Comparison of ENCODE assay signal across 8 cellular contexts in genomic region chr9:6415266-6415665, GRCh38. TPM values are rescaled to one million over a fixed set of nuclear protein-coding genes. Genes with fewer than 3 reads are reported as not detected.
DNase-seq lines count a peak whose midpoint lies in the region; ATAC-seq and TF ChIP-seq lines count a peak whose summit lies in the region.

No MANE protein-coding gene starts in this region.

- H3K79me2 ChIP-seq in mesendoderm (ENCODE audit: control insufficient read depth, insufficient read depth, low read length) = peaks cover 59% of the 10 kb centered on the region

- no peak overlapping the region for H3K18ac ChIP-seq in mesendoderm (ENCODE audit: low read length)

- no peak overlapping the region for H4K8ac ChIP-seq in mesendoderm (ENCODE audit: low read depth, low read length)

- intact Hi-C loops in activated T-helper 2 cell treated with anti-CD3 and anti-CD28 coated beads, Interferon-gamma antibody, Interleukin-2, Interleukin-4, amounts not matched to agents 10 μg/mL and 5 μg/mL and 100 μg/mL, durations not matched to agents 14 hours and 24 hours and 36 hours (cut with micrococcal nuclease) = loop anchor here (5.0 to 10.0 kb wide), 5 partner anchors 47 to 960 kb away; partner anchors contain the start of genes CD274 and RIC1
- intact Hi-C loops in mucosa of descending colon (cut with DNase I, micrococcal nuclease) = no loop called here

- H2AK5ac ChIP-seq in mesendoderm (ENCODE audit: low read length) = no peak overlapping the region

- CTCF ChIA-PET in CD8-positive, alpha-beta memory T cell (lab: Charles Lee) = interaction anchor here (1.2 to 1.6 kb wide), 2 partner anchors 11 to 154 kb away, joined by 4 to 5 read pairs; no protein-coding TSS in a partner anchor

- peaks cover 53 to 59% (median 57%) of the 10 kb centered on the region in 3 donors for H3K4me1 Mint-ChIP-seq in CD8-positive, alpha-beta memory T cell
- peaks cover 50% of the 10 kb centered on the region for H3K4me1 Mint-ChIP-seq in activated T-helper 2 cell treated with anti-CD3 and anti-CD28 coated beads, Interferon-gamma antibody, Interleukin-2, Interleukin-4, amounts not matched to agents 10 μg/mL and 5 μg/mL and 100 μg/mL, durations not matched to agents 14 hours and 24 hours and 36 hours (ENCODE audit: low read depth)

- peak overlapping the region; percentile 80 to 92 (median 90) for H3K4me3 Mint-ChIP-seq in CD8-positive, alpha-beta memory T cell
- peak overlapping the region; percentile 96 for H3K4me3 Mint-ChIP-seq in activated T-helper 2 cell treated with anti-CD3 and anti-CD28 coated beads, Interferon-gamma antibody, Interleukin-2, Interleukin-4, amounts not matched to agents 10 μg/mL and 5 μg/mL and 100 μg/mL, durations not matched to agents 14 hours and 24 hours and 36 hours (ENCODE audit: low read depth)

- no peak overlapping the region for H2BK5ac ChIP-seq in mesendoderm (ENCODE audit: low read length)

- no CpG with 5 or more reads among the region's 5 CpGs for WGBS in mesendoderm (ENCODE audit: extremely low coverage, insufficient coverage, low lambda C conversion rate)

- no peak overlapping the region for H3K4ac ChIP-seq in mesendoderm (ENCODE audit: low read depth, low read length)

- H3K36me3 ChIP-seq in CD8-positive, alpha-beta memory T cell (ENCODE audit: insufficient read depth, low read length) = no peaks in the 10 kb centered on the region
- H3K36me3 ChIP-seq in mesendoderm (ENCODE audit: control insufficient read depth, insufficient read depth, low read length) (no peaks in the 10 kb centered on the region), mucosa of descending colon (ENCODE audit: low read depth) (no peaks in the 10 kb centered on the region)

- no peaks in the 10 kb centered on the region for H3K27me3 ChIP-seq in CD8-positive, alpha-beta memory T cell (ENCODE audit: insufficient read depth, low read length, poor library complexity, severe bottlenecking)
- H3K27me3 ChIP-seq in mesendoderm (ENCODE audit: insufficient read depth, low read length, poor library complexity) (no peaks in the 10 kb centered on the region), foreskin keratinocyte (no peaks in the 10 kb centered on the region)

- H4K5ac ChIP-seq in mesendoderm (ENCODE audit: low read length) = no peak overlapping the region

- no peaks in the 10 kb centered on the region for H3K27me3 Mint-ChIP-seq in CD8-positive, alpha-beta memory T cell
- H3K27me3 Mint-ChIP-seq in activated T-helper 2 cell treated with anti-CD3 and anti-CD28 coated beads, Interferon-gamma antibody, Interleukin-2, Interleukin-4, amounts not matched to agents 10 μg/mL and 5 μg/mL and 100 μg/mL, durations not matched to agents 14 hours and 24 hours and 36 hours (ENCODE audit: low read depth) = no peaks in the 10 kb centered on the region

- H3K79me1 ChIP-seq in mesendoderm (ENCODE audit: low read length) = peaks cover 6% of the 10 kb centered on the region

- H3K36me3 Mint-ChIP-seq in CD8-positive, alpha-beta memory T cell = peaks cover 0 to 26% (median 2%) of the 10 kb centered on the region in 3 donors
- H3K36me3 Mint-ChIP-seq in activated T-helper 2 cell treated with anti-CD3 and anti-CD28 coated beads, Interferon-gamma antibody, Interleukin-2, Interleukin-4, amounts not matched to agents 10 μg/mL and 5 μg/mL and 100 μg/mL, durations not matched to agents 14 hours and 24 hours and 36 hours (ENCODE audit: low read depth) = peaks cover 42% of the 10 kb centered on the region

- peak overlapping the region in 7 of 8 donors; percentile 43 to 85 (median 73) for H3K27ac Mint-ChIP-seq in CD8-positive, alpha-beta memory T cell
- H3K27ac Mint-ChIP-seq in activated T-helper 2 cell treated with anti-CD3 and anti-CD28 coated beads, Interferon-gamma antibody, Interleukin-2, Interleukin-4, amounts not matched to agents 10 μg/mL and 5 μg/mL and 100 μg/mL, durations not matched to agents 14 hours and 24 hours and 36 hours = peak overlapping the region; percentile 35

- no peak overlapping the region for H3K56ac ChIP-seq in mesendoderm (ENCODE audit: low read length)

- H3K9me3 ChIP-seq in CD8-positive, alpha-beta memory T cell (ENCODE audit: low read length) = no peaks in the 10 kb centered on the region
- no peaks in the 10 kb centered on the region for H3K9me3 ChIP-seq in mucosa of descending colon

- H3K9ac ChIP-seq in mesendoderm (ENCODE audit: low read length) = peak overlapping the region; percentile 49

- H2BK15ac ChIP-seq in mesendoderm (replicated peaks; ENCODE audit: low read depth) = no peak overlapping the region

- no peak overlapping the region for H3K4me3 ChIP-seq in CD8-positive, alpha-beta memory T cell (ENCODE audit: low read length)
- H3K4me3 ChIP-seq in mesendoderm (ENCODE audit: low read length) (no peak overlapping the region), mucosa of descending colon (no peak overlapping the region)

- POLR2A ChIA-PET in CD8-positive, alpha-beta memory T cell (lab: Charles Lee) = interaction anchor here (0.7 to 5.3 kb wide), 3 partner anchors 13 to 345 kb away, joined by 3 to 45 read pairs (median 34); partner anchors contain the start of gene KDM4C

- no peak overlapping the region for H3K4me2 ChIP-seq in mesendoderm (ENCODE audit: low read length)

- no peak overlapping the region for H3K27ac ChIP-seq in CD8-positive, alpha-beta memory T cell (ENCODE audit: low read depth, low read length)
- no peak overlapping the region for H3K27ac ChIP-seq in mesendoderm (ENCODE audit: low read depth, low read length)
- H3K27ac ChIP-seq in foreskin keratinocyte = no peak overlapping the region

- no peak overlapping the region for H3K23ac ChIP-seq in mesendoderm (ENCODE audit: low read length)

- ATAC-seq in mucosa of descending colon (no peak), HG02981 (IDR thresholded peaks at IDR 0.05; ENCODE audit: unreplicated experiment) (no peak), foreskin keratinocyte (no peak)

- no peak overlapping the region for H2BK120ac ChIP-seq in mesendoderm (ENCODE audit: low read depth, low read length)

- DNase-seq in CD8-positive, alpha-beta memory T cell = no peak
- DNase-seq in HT1080 (ENCODE audit: low read depth) (peak; percentile 27), mesendoderm (peak; percentile 19), mucosa of descending colon (no peak), NCI-H82 (lab: John Stamatoyannopoulos, UW) (no peak), foreskin keratinocyte (no peak)
- no peak for DNase-seq in activated T-helper 2 cell treated with anti-CD3 and anti-CD28 coated beads, Interferon-gamma antibody, Interleukin-2, Interleukin-4, amounts not matched to agents 10 μg/mL and 5 μg/mL and 100 μg/mL, durations not matched to agents 14 hours and 24 hours and 36 hours (ENCODE audit: low spot score)

- H3K4me1 ChIP-seq in CD8-positive, alpha-beta memory T cell (ENCODE audit: insufficient read depth, low read length) = peaks cover 40% of the 10 kb centered on the region
- peaks cover 2% of the 10 kb centered on the region for H3K4me1 ChIP-seq in mesendoderm (ENCODE audit: control insufficient read depth, low read depth, low read length)
- peaks cover 10% of the 10 kb centered on the region for H3K4me1 ChIP-seq in mucosa of descending colon (ENCODE audit: low read depth)
- H3K4me1 ChIP-seq in foreskin keratinocyte = peaks cover 15% of the 10 kb centered on the region

- no peaks in the 10 kb centered on the region for H3K9me3 Mint-ChIP-seq in CD8-positive, alpha-beta memory T cell
- no peaks in the 10 kb centered on the region for H3K9me3 Mint-ChIP-seq in activated T-helper 2 cell treated with anti-CD3 and anti-CD28 coated beads, Interferon-gamma antibody, Interleukin-2, Interleukin-4, amounts not matched to agents 10 μg/mL and 5 μg/mL and 100 μg/mL, durations not matched to agents 14 hours and 24 hours and 36 hours

- TF ChIP-seq CTCF in mucosa of descending colon (IDR thresholded peaks at IDR 0.05) (no peak), foreskin keratinocyte (conservative IDR thresholded peaks at IDR 0.05) (no peak)

RNA-seq across cellular contexts. Expression of gene UHRF2, which starts 2.3 kb away (rescaled TPM):
- total RNA-seq in CD8-positive, alpha-beta memory T cell = 10 to 100 TPM; 50.8 to 55.2 TPM
- 12.9 TPM for polyA plus RNA-seq in CD8-positive, alpha-beta memory T cell
- 47.8 and 58.5 TPM in 2 replicates for total RNA-seq in HT1080 (2014; rRNA removed; shearing (Covaris generic))
- 48.6 and 57.5 TPM in 2 replicates for polyA plus RNA-seq in HT1080 (2015; cell fraction: cytosol; rRNA removed)
- polyA plus RNA-seq in HT1080 (2015; cell fraction: nucleus; rRNA removed) = 222 and 223 TPM in 2 replicates
- total RNA-seq in activated T-helper 2 cell treated with anti-CD3 and anti-CD28 coated beads, Interferon-gamma antibody, Interleukin-2, Interleukin-4, amounts not matched to agents 10 μg/mL and 5 μg/mL and 100 μg/mL, durations not matched to agents 14 hours and 24 hours and 36 hours = 79.7 and 82.9 TPM in 2 replicates
- 22.4 TPM for polyA plus RNA-seq in mesendoderm (2013, experiment 1 of 2)
- 23.4 TPM for polyA plus RNA-seq in mesendoderm (2013, experiment 2 of 2)
- total RNA-seq in mucosa of descending colon (10 to 100 TPM; 28.1 to 42.0 (median 37.9) TPM), foreskin keratinocyte (54.3 and 63.2 TPM in 2 replicates)
- polyA plus RNA-seq in foreskin keratinocyte = 20.4 and 22.0 TPM in 2 replicates

Comparison
In these comparisons a context has a peak if more than half of its experiments do, and no peak if none do; other contexts are left out.
1. DNase-seq: peak in HT1080 (single experiment) and mesendoderm (single experiment); none in CD8-positive, alpha-beta memory T cell (0 of 5), activated T-helper 2 cell treated with anti-CD3 and anti-CD28 coated beads, Interferon-gamma antibody, Interleukin-2, Interleukin-4, amounts not matched to agents 10 μg/mL and 5 μg/mL and 100 μg/mL, durations not matched to agents 14 hours and 24 hours and 36 hours (single experiment), mucosa of descending colon (0 of 3), NCI-H82 (single experiment) and foreskin keratinocyte (0 of 2).